8 cellular contexts compared by ENCODE assay signal in the genomic region with DNA sequence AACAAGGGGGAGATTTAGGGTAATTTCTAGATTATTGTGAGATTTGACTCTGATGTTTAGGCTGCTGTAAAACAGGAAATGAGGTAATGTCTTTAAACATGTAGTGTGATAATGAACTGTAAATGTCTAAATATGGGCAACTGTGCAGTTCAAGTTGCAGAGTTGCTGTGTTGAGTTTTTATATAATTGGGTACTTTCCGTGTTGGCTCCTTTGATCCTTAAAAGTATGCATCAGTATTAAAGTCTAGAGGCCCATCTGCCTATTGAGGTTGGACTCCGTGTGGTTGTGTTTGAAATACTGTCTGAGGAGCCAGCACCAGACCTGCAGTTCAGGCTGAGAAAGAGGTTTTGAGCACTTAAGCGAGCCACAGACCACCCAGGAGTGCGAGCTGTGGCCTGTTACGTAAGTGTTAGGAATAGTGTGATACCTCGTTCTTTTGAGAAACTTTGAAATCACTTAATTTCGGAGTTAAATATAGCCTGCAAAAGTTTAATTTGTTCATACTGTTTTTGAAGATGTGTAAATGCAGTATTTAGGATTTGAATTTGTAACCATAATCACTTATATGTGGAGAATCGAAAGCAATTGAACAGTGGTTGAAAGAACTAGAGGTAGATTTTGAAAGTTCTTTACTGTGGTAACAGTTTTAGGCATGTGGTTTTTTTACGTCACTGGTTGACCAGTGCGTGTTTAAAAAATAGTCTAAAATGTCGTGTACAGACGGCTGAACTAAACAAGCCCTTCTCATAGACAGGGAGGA. TPM values are rescaled to one million over a fixed set of nuclear protein-coding genes. Genes with fewer than 3 reads are reported as not detected.
DNase-seq lines count a peak whose midpoint lies in the region; ATAC-seq and TF ChIP-seq lines count a peak whose summit lies in the region.

No MANE protein-coding gene starts in this region.

- DNase-seq in GM13977 (ENCODE audit: low spot score) (peak; percentile 76), fibroblast of gingiva (ENCODE audit: low read depth) (peak; percentile 6), smooth muscle cell (lab: John Stamatoyannopoulos, UW; ENCODE audit: unreplicated experiment) (no peak), globus pallidus (ENCODE audit: low spot score) (no peak), HUDEP-2 (lab: John Stamatoyannopoulos, UW; ENCODE audit: unreplicated experiment in 76 of 76) (no peak)
- peak; percentile 34 to 43 for DNase-seq in activated CD4-positive, alpha-beta T cell treated with anti-CD3 and anti-CD28 coated beads, Interleukin-2, amount 50 U/mL, for 48 hours

- no peaks in the 10 kb centered on the region for H3K9me3 ChIP-seq in smooth muscle cell (replicated peaks; ENCODE audit: low read depth)

- peak overlapping the region; percentile 22 for H3K4me3 ChIP-seq in smooth muscle cell

- H3K4me1 ChIP-seq in smooth muscle cell (ENCODE audit: low read depth): peaks cover 25% of the 10 kb centered on the region

- peak overlapping the region; percentile 96 for H3K27ac ChIP-seq in smooth muscle cell (ENCODE audit: low read depth)

- ATAC-seq in HG03342 (IDR thresholded peaks at IDR 0.05; ENCODE audit: unreplicated experiment) (peak; percentile 25), HG02884 (IDR thresholded peaks at IDR 0.05; ENCODE audit: unreplicated experiment) (no peak)

- peaks cover 35% of the 10 kb centered on the region for H3F3A ChIP-seq in smooth muscle cell (ENCODE audit: low read depth)

- in situ Hi-C loops in GM13977 (cut with MboI; ENCODE audit: low pct_unique_long_range_greater_than_20kb, low sequenced_read_pairs, unreplicated experiment): no loop called here

- H3K36me3 ChIP-seq in smooth muscle cell (ENCODE audit: low read depth): no peaks in the 10 kb centered on the region

- WGBS in smooth muscle cell (ENCODE audit: low lambda C conversion rate): 34% methylated on average over 12 of the region's 12 CpGs

- TF ChIP-seq CTCF in GM13977 (IDR thresholded peaks at IDR 0.05; ENCODE audit: extremely low read depth, insufficient read depth, missing control alignments) (no peak), smooth muscle cell (IDR thresholded peaks at IDR 0.05; ENCODE audit: borderline replicate concordance, insufficient read depth, poor library complexity, severe bottlenecking) (no peak)

- H3K4me2 ChIP-seq in smooth muscle cell: peak overlapping the region; percentile 78

- H3K27me3 ChIP-seq in smooth muscle cell (ENCODE audit: low read depth): no peaks in the 10 kb centered on the region

- H3K79me2 ChIP-seq in smooth muscle cell (ENCODE audit: low read depth): peaks cover 75% of the 10 kb centered on the region

- peaks cover 9% of the 10 kb centered on the region for H4K20me1 ChIP-seq in smooth muscle cell (ENCODE audit: low read depth)

- peak overlapping the region; percentile 81 for H3K9ac ChIP-seq in smooth muscle cell (ENCODE audit: low read depth)

- peak overlapping the region; percentile 33 for H2AFZ ChIP-seq in smooth muscle cell (ENCODE audit: low read depth)

RNA-seq across cellular contexts. Expression of gene FAM118A, which starts 9.0 kb away (rescaled TPM):
- total RNA-seq in smooth muscle cell: 36.1 and 36.6 TPM in 2 replicates
- polyA plus RNA-seq in smooth muscle cell: 60.3 and 114 TPM in 2 replicates

RNA-seq across cellular contexts. Expression of gene UPK3A, which starts 34.0 kb away (rescaled TPM):
- not detected in 2 replicates for total RNA-seq in smooth muscle cell
- polyA plus RNA-seq in smooth muscle cell: not detected in 2 replicates

Comparison
In these comparisons a context has a peak if more than half of its experiments do, and no peak if none do; other contexts are left out.
1. DNase-seq: peak in GM13977 (single experiment), activated CD4-positive, alpha-beta T cell treated with anti-CD3 and anti-CD28 coated beads, Interleukin-2, amount 50 U/mL, for 48 hours (2 of 2) and fibroblast of gingiva (single experiment); none in smooth muscle cell (single experiment), globus pallidus (single experiment) and HUDEP-2 (0 of 76).